ENCODE assay signal across 15 cellular contexts in the genomic region with DNA sequence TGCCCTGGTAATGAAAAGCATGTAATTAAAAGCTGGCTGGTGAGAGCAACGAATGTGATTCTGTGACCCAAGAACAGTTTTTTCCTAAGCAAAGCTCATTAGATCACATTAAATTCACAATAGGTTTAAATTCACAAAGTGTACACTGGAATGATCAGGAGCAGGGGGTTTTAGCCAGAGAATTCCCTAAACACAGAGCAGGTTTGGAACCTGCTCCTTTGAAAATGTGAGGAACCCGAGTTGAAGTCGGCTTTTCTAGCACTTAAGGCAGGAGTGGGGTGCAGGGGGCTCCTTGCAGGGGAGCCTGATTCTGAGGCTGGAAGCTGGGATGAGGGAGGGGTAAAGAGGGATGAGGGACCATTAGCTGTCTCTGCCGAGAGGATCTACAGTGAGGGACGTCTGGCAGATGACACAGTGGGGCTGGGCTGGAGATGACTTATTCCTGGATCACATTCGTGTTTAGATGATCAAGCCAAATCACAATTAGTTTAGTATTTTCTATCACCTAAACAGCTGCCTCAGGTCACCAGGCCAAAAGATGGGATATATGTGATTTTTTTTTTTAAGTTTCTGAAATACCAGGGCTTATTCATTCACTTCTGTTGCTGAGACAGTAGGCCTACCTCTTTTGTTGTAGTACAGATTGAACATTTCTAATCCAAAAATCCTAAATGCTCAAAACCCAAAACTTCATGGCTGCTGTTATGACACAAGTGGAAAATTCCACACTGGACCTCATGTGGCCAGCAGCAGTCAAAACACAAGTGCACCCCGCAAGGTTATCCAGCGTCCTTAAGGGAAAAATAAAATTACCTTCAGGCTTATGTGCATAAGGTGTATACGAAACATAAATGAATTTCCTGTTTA.
DNase-seq lines count a peak whose midpoint lies in the region; ATAC-seq, FAIRE-seq and TF ChIP-seq lines count a peak whose summit lies in the region.
"Had no signal": no experiment of that assay in that cellular context is flagged by ENCODE, and none has a peak within 500 bp of the region (broad histone marks: within the 10 kb centered on the region; RNA-seq: fewer than 3 reads in every experiment).

No MANE protein-coding gene starts in this region.

- TF ChIP-seq RAD21 in neural cell (conservative IDR thresholded peaks at IDR 0.05), result no peak

- FAIRE-seq in pancreas (lab: Jason Lieb, UNC), result no peak
- FAIRE-seq: G401.6, urothelium cell line had no signal

- no peaks in the 10 kb centered on the region for H3K9me3 Mint-ChIP-seq in chondrocyte (ENCODE audit: low read depth)
- no peaks in the 10 kb centered on the region for H3K9me3 Mint-ChIP-seq in activated CD8-positive, alpha-beta T cell treated with anti-CD3 and anti-CD28 coated beads, Interleukin-2, amount 10 ng/mL, durations not matched to agents 7 days and 5 days (ENCODE audit: insufficient read depth)
- H3K9me3 Mint-ChIP-seq in stimulated activated effector memory CD8-positive, alpha-beta T cell treated with anti-CD3 and anti-CD28 coated beads, Interleukin-12 subunit alpha, Interleukin-12 subunit beta, amount 100 ng/mL, for 72 hours, result no peaks in the 10 kb centered on the region
- H3K9me3 Mint-ChIP-seq: activated naive CD4-positive, alpha-beta T cell treated with anti-CD3 and anti-CD28 coated beads, Interleukin-2, amount 10 ng/mL, durations not matched to agents 7 days and 5 days; T-helper 2 cell treated with Interferon-gamma antibody and Interleukin-4, amounts not matched to agents 5 μg/mL and 100 μg/mL, for 36 hours had no signal

- H3K27ac Mint-ChIP-seq in chondrocyte (ENCODE audit: unreplicated experiment), result peak overlapping the region; percentile 81
- H3K27ac Mint-ChIP-seq in activated CD8-positive, alpha-beta T cell treated with anti-CD3 and anti-CD28 coated beads, Interleukin-2, amount 10 ng/mL, durations not matched to agents 7 days and 5 days, result no peak overlapping the region
- H3K27ac Mint-ChIP-seq in stimulated activated effector memory CD8-positive, alpha-beta T cell treated with anti-CD3 and anti-CD28 coated beads, Interleukin-12 subunit alpha, Interleukin-12 subunit beta, amount 100 ng/mL, for 72 hours, result no peak overlapping the region
- H3K27ac Mint-ChIP-seq: activated naive CD4-positive, alpha-beta T cell treated with anti-CD3 and anti-CD28 coated beads, Interleukin-2, amount 10 ng/mL, durations not matched to agents 7 days and 5 days; B cell; T-helper 2 cell treated with Interferon-gamma antibody and Interleukin-4, amounts not matched to agents 5 μg/mL and 100 μg/mL, for 36 hours had no signal

- H2AFZ ChIP-seq in neural cell (ENCODE audit: low read depth, low read length), result no peak overlapping the region

- H3K9me3 ChIP-seq in AG04450 (ENCODE audit: control insufficient read depth, insufficient read depth, low read length) (no peaks in the 10 kb centered on the region), neural cell (ENCODE audit: low read length) (no peaks in the 10 kb centered on the region), pancreas (no peaks in the 10 kb centered on the region), ascending aorta (no peaks in the 10 kb centered on the region)

- H3K27ac ChIP-seq in AG04450 (ENCODE audit: low read depth, low read length), result peak overlapping the region; percentile 63
- peak overlapping the region; percentile 48 for H3K27ac ChIP-seq in neural cell (ENCODE audit: low read length)
- no peak overlapping the region for H3K27ac ChIP-seq in pancreas
- H3K27ac ChIP-seq in ascending aorta, result no peak overlapping the region

- no peaks in the 10 kb centered on the region for H3K36me3 ChIP-seq in neural cell (ENCODE audit: insufficient read depth, low read length)
- no peaks in the 10 kb centered on the region for H3K36me3 ChIP-seq in pancreas
- no peaks in the 10 kb centered on the region for H3K36me3 ChIP-seq in ascending aorta

- no peaks in the 10 kb centered on the region for H4K20me1 ChIP-seq in neural cell (ENCODE audit: insufficient read depth)

- no peak overlapping the region for H3K4me3 Mint-ChIP-seq in chondrocyte (ENCODE audit: unreplicated experiment)
- H3K4me3 Mint-ChIP-seq in activated CD8-positive, alpha-beta T cell treated with anti-CD3 and anti-CD28 coated beads, Interleukin-2, amount 10 ng/mL, durations not matched to agents 7 days and 5 days, result no peak overlapping the region
- no peak overlapping the region for H3K4me3 Mint-ChIP-seq in stimulated activated effector memory CD8-positive, alpha-beta T cell treated with anti-CD3 and anti-CD28 coated beads, Interleukin-12 subunit alpha, Interleukin-12 subunit beta, amount 100 ng/mL, for 72 hours
- H3K4me3 Mint-ChIP-seq: activated naive CD4-positive, alpha-beta T cell treated with anti-CD3 and anti-CD28 coated beads, Interleukin-2, amount 10 ng/mL, durations not matched to agents 7 days and 5 days; B cell; T-helper 2 cell treated with Interferon-gamma antibody and Interleukin-4, amounts not matched to agents 5 μg/mL and 100 μg/mL, for 36 hours had no signal

- H3K4me1 ChIP-seq in pancreas, result no peaks in the 10 kb centered on the region
- H3K4me1 ChIP-seq in ascending aorta, result peaks cover 0 to 14% of the 10 kb centered on the region in 2 donors

- no peaks in the 10 kb centered on the region for H3K27me3 ChIP-seq in AG04450 (ENCODE audit: control insufficient read depth, insufficient read depth, low read length)
- no peaks in the 10 kb centered on the region for H3K27me3 ChIP-seq in neural cell (ENCODE audit: insufficient read depth, low read depth, low read length)
- no peaks in the 10 kb centered on the region for H3K27me3 ChIP-seq in pancreas
- no peaks in the 10 kb centered on the region for H3K27me3 ChIP-seq in ascending aorta

- no peak overlapping the region for H3K4me2 ChIP-seq in neural cell (ENCODE audit: low read length)

- TF ChIP-seq CTCF in AG04450 (IDR thresholded peaks at IDR 0.05; ENCODE audit: low read depth, low read length), result no peak
- no peak for TF ChIP-seq CTCF in chondrocyte (IDR thresholded peaks at IDR 0.05)
- TF ChIP-seq CTCF in neural cell (IDR thresholded peaks at IDR 0.05; ENCODE audit: poor library complexity, severe bottlenecking), result no peak
- no peak for TF ChIP-seq CTCF in pancreas (IDR thresholded peaks at IDR 0.05)
- TF ChIP-seq CTCF in ascending aorta (IDR thresholded peaks at IDR 0.05), result no peak

- no peaks in the 10 kb centered on the region for H3F3A ChIP-seq in neural cell (ENCODE audit: insufficient read depth, low read length, poor library complexity, severe bottlenecking)

- no peaks in the 10 kb centered on the region for H3K9me2 ChIP-seq in neural cell (ENCODE audit: insufficient read depth, low read length)

- POLR2A ChIA-PET in AG04450 (lab: Yijun Ruan, JAX), result no interaction called here
- POLR2A ChIA-PET in activated CD8-positive, alpha-beta T cell treated with anti-CD3 and anti-CD28 coated beads, Interleukin-2, amount 10 ng/mL, durations not matched to agents 7 days and 5 days (lab: Charles Lee), result no interaction called here

- no peaks in the 10 kb centered on the region for H3K36me3 Mint-ChIP-seq in chondrocyte (ENCODE audit: low read depth)
- no peaks in the 10 kb centered on the region for H3K36me3 Mint-ChIP-seq in activated CD8-positive, alpha-beta T cell treated with anti-CD3 and anti-CD28 coated beads, Interleukin-2, amount 10 ng/mL, durations not matched to agents 7 days and 5 days (ENCODE audit: low read depth)
- H3K36me3 Mint-ChIP-seq in stimulated activated effector memory CD8-positive, alpha-beta T cell treated with anti-CD3 and anti-CD28 coated beads, Interleukin-12 subunit alpha, Interleukin-12 subunit beta, amount 100 ng/mL, for 72 hours, result no peaks in the 10 kb centered on the region
- H3K36me3 Mint-ChIP-seq: activated naive CD4-positive, alpha-beta T cell treated with anti-CD3 and anti-CD28 coated beads, Interleukin-2, amount 10 ng/mL, durations not matched to agents 7 days and 5 days had no signal

- no peak for TF ChIP-seq EP300 in neural cell (conservative IDR thresholded peaks at IDR 0.05; ENCODE audit: poor library complexity, severe bottlenecking)

- DNase-seq in AG04450 (ENCODE audit: low read depth, low spot score), result no peak
- DNase-seq in LHCN-M2 (ENCODE audit: low read depth), result peak; percentile 19
- no peak for DNase-seq in chondrocyte (ENCODE audit: low spot score)
- no peak for DNase-seq in activated CD8-positive, alpha-beta T cell treated with anti-CD3 and anti-CD28 coated beads, Interleukin-2, amount 10 ng/mL, durations not matched to agents 7 days and 5 days
- no peak for DNase-seq in pancreas
- no peak for DNase-seq in ascending aorta (ENCODE audit: low spot score in 2 of 2)
- DNase-seq in stimulated activated effector memory CD8-positive, alpha-beta T cell treated with anti-CD3 and anti-CD28 coated beads, Interleukin-12 subunit alpha, Interleukin-12 subunit beta, amount 100 ng/mL, for 72 hours (ENCODE audit: low spot score in 2 of 2), result no peak
- DNase-seq: activated CD8-positive, alpha-beta memory T cell treated with anti-CD3 and anti-CD28 coated beads for 24 hours; activated naive CD4-positive, alpha-beta T cell treated with anti-CD3 and anti-CD28 coated beads, Interleukin-2, amount 10 ng/mL, durations not matched to agents 7 days and 5 days had no signal

- no peaks in the 10 kb centered on the region for H3K27me3 Mint-ChIP-seq in chondrocyte (ENCODE audit: low read depth)
- H3K27me3 Mint-ChIP-seq in activated CD8-positive, alpha-beta T cell treated with anti-CD3 and anti-CD28 coated beads, Interleukin-2, amount 10 ng/mL, durations not matched to agents 7 days and 5 days (ENCODE audit: low read depth), result no peaks in the 10 kb centered on the region
- H3K27me3 Mint-ChIP-seq: B cell had no signal

- CTCF ChIA-PET in AG04450 (lab: Charles Lee), result no interaction called here
- CTCF ChIA-PET in activated CD8-positive, alpha-beta T cell treated with anti-CD3 and anti-CD28 coated beads, Interleukin-2, amount 10 ng/mL, durations not matched to agents 7 days and 5 days (lab: Charles Lee), result no interaction called here

- peaks cover 47% of the 10 kb centered on the region for H3K4me1 Mint-ChIP-seq in chondrocyte (ENCODE audit: low read depth)
- no peaks in the 10 kb centered on the region for H3K4me1 Mint-ChIP-seq in activated CD8-positive, alpha-beta T cell treated with anti-CD3 and anti-CD28 coated beads, Interleukin-2, amount 10 ng/mL, durations not matched to agents 7 days and 5 days (ENCODE audit: low read depth)
- H3K4me1 Mint-ChIP-seq in stimulated activated effector memory CD8-positive, alpha-beta T cell treated with anti-CD3 and anti-CD28 coated beads, Interleukin-12 subunit alpha, Interleukin-12 subunit beta, amount 100 ng/mL, for 72 hours, result no peaks in the 10 kb centered on the region
- H3K4me1 Mint-ChIP-seq: activated naive CD4-positive, alpha-beta T cell treated with anti-CD3 and anti-CD28 coated beads, Interleukin-2, amount 10 ng/mL, durations not matched to agents 7 days and 5 days; B cell had no signal

- peak overlapping the region; percentile 18 for H3K9ac ChIP-seq in neural cell (ENCODE audit: low read length)

- H3K4me3 ChIP-seq in AG04450 (ENCODE audit: low read depth, low read length), result no peak overlapping the region
- no peak overlapping the region for H3K4me3 ChIP-seq in neural cell (ENCODE audit: low read length)
- H3K4me3 ChIP-seq in pancreas, result no peak overlapping the region
- no peak overlapping the region for H3K4me3 ChIP-seq in ascending aorta
- H3K4me3 ChIP-seq: skin epidermis had no signal

- no peak for ATAC-seq in activated CD8-positive, alpha-beta T cell treated with anti-CD3 and anti-CD28 coated beads, Interleukin-2, amount 10 ng/mL, durations not matched to agents 7 days and 5 days
- no peak for ATAC-seq in pancreas
- ATAC-seq in stimulated activated effector memory CD8-positive, alpha-beta T cell treated with anti-CD3 and anti-CD28 coated beads, Interleukin-12 subunit alpha, Interleukin-12 subunit beta, amount 100 ng/mL, for 72 hours, result no peak

- H3K79me2 ChIP-seq in neural cell (replicated peaks; ENCODE audit: insufficient read depth, low read length), result no peaks in the 10 kb centered on the region

- WGBS in pancreas, 2 donors, result 83 to 85% methylated on average over 9 of the region's 9 CpGs

- intact Hi-C loops in pancreas (cut with DNase I), result no loop called here
- intact Hi-C loops in ascending aorta (cut with DNase I), result no loop called here

Comparison
In these comparisons a context has a peak if more than half of its experiments do, and no peak if none do; other contexts are left out.
1. H3K27ac ChIP-seq: peak in AG04450 (single experiment) and neural cell (single experiment); none in pancreas (0 of 4) and ascending aorta (0 of 2).